Comparison of ENCODE assay signal across 8 cellular contexts in the genomic region with DNA sequence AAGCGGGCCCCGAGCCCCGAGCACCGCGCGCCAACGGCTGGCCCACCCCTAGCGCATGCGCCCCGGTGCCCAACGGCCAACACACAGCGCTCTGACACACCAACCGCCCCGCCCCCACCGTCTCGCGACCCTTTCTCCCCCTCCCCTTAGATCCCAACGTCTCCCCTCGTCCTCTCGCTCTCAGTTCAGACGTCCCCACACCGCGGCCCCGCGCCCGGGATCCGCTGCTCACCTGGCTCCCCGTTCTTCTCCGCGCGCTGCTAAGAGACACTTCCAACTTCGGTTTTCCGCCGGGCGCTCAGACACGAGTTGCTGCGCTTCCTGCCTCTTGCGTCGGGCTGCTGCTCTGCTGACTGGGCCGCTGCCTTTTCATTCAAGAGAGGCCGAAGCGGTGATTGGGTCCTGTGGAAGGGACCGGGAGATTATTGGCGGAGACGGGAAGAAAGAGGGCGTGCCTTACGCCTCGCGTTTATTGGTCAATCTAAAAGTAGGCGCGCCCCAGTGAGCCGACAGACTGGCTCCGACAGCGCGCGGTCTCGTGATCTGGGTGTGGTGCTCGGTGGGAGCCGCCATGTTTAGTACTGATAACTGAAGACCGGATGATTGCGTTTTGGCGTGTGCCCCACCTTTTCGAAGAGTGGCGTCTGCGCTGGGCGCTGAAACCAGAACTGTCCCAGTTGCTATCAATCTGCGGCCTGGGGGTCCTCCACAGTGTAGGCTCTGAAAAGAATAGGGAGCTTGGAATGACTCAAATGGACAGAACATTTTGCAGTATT. TPM values are rescaled to one million over a fixed set of nuclear protein-coding genes. Genes with fewer than 3 reads are reported as not detected.
DNase-seq lines count a peak whose midpoint lies in the region; ATAC-seq and TF ChIP-seq lines count a peak whose summit lies in the region.

A gene (minus strand): TSS at position 304 of the 776 bp plus-strand sequence. CDS start 6,121 bp downstream, outside the sequence.

- ATAC-seq in GM21717 (IDR thresholded peaks at IDR 0.05; ENCODE audit: unreplicated experiment) = peak; percentile 77

- H3K36me3 ChIP-seq in esophagus (ENCODE audit: control insufficient read depth in 2 of 2, insufficient read depth in 2 of 2, low read length in 1 of 2) (no peaks in the 10 kb centered on the region), mucosa of stomach (ENCODE audit: control insufficient read depth, insufficient read depth, low read length) (no peaks in the 10 kb centered on the region)

- DNase-seq in DMS153 treated with DMSO at 0.1 percent for 48 hours (lab: John Stamatoyannopoulos, UW; ENCODE audit: unreplicated experiment) (peak; percentile 95), KBM-7 (peak; percentile 99)
- peak; percentile 92 for DNase-seq in activated T-cell treated with anti-CD3 and anti-CD28 coated beads, Interleukin-2, amount 50 U/mL, for 24 hours
- peak; percentile 88 to 92 for DNase-seq in stimulated activated CD8-positive, alpha-beta memory T cell treated with anti-CD3 and anti-CD28 coated beads, Interleukin-7, amount 100 ng/mL, for 1 hour (ENCODE audit: low read depth in 2 of 2)

- H3K4me3 Mint-ChIP-seq in activated T-cell treated with anti-CD3 and anti-CD28 coated beads, Interleukin-2, amount 50 U/mL, for 24 hours = peak within 1 kb of the TSS; percentile 95

- H3K4me1 ChIP-seq in esophagus (ENCODE audit: control insufficient read depth in 2 of 2, insufficient read depth in 2 of 2, low read length in 1 of 2) (peaks cover 0 to 6% of the 10 kb centered on the region in 2 donors), mucosa of stomach (ENCODE audit: control insufficient read depth, insufficient read depth, low read length) (peaks cover 21% of the 10 kb centered on the region)

- H3K9me3 ChIP-seq in esophagus (ENCODE audit: control insufficient read depth in 2 of 2, insufficient read depth in 1 of 2, low read depth in 1 of 2, low read length in 1 of 2) = no peaks in the 10 kb centered on the region
- H3K9me3 ChIP-seq in mucosa of stomach (ENCODE audit: control insufficient read depth, low read length) = no peaks in the 10 kb centered on the region

- H3K36me3 Mint-ChIP-seq in activated T-cell treated with anti-CD3 and anti-CD28 coated beads, Interleukin-2, amount 50 U/mL, for 24 hours (ENCODE audit: low read depth) = peaks cover 47% of the 10 kb centered on the region

- H3K27me3 ChIP-seq in esophagus (ENCODE audit: control insufficient read depth in 1 of 2, insufficient read depth in 2 of 2, low read length in 2 of 2) = no peaks in the 10 kb centered on the region
- no peaks in the 10 kb centered on the region for H3K27me3 ChIP-seq in mucosa of stomach (ENCODE audit: control insufficient read depth, insufficient read depth, low read length)

- H3K4me3 ChIP-seq in esophagus (ENCODE audit: low read depth in 1 of 2, low read length in 2 of 2) (peak within 1 kb of the TSS; percentile 71 to 87), mucosa of stomach (ENCODE audit: low read length) (peak within 1 kb of the TSS; percentile 81)

- in situ Hi-C loops in KBM-7 (cut with MboI; ENCODE audit: low pct_unique_long_range_greater_than_20kb, low sequenced_read_pairs) = no loop called here

- 0 to 1% methylated on average over 61 to 67 of the region's 67 CpGs for WGBS in esophagus, 2 donors

- H3K27ac Mint-ChIP-seq in activated T-cell treated with anti-CD3 and anti-CD28 coated beads, Interleukin-2, amount 50 U/mL, for 24 hours = peak within 1 kb of the TSS; percentile 99

- no peaks in the 10 kb centered on the region for H3K27me3 Mint-ChIP-seq in activated T-cell treated with anti-CD3 and anti-CD28 coated beads, Interleukin-2, amount 50 U/mL, for 24 hours

- H3K4me1 Mint-ChIP-seq in activated T-cell treated with anti-CD3 and anti-CD28 coated beads, Interleukin-2, amount 50 U/mL, for 24 hours (ENCODE audit: low read depth) = peaks cover 35% of the 10 kb centered on the region

- peak within 1 kb of the TSS; percentile 89 for H3K9ac ChIP-seq in mucosa of stomach (ENCODE audit: low read length)

- H3K9me3 Mint-ChIP-seq in activated T-cell treated with anti-CD3 and anti-CD28 coated beads, Interleukin-2, amount 50 U/mL, for 24 hours = peaks cover 3% of the 10 kb centered on the region

- peak within 1 kb of the TSS; percentile 89 to 99 for H3K27ac ChIP-seq in esophagus (ENCODE audit: low read depth in 2 of 2, low read length in 1 of 2)

TF ChIP-seq in PFSK-1, 5 proteins besides CTCF, POLR2A, EP300 and RAD21:
- peak; percentile 86 for TF ChIP-seq TAF1 (IDR thresholded peaks at IDR 0.05; ENCODE audit: borderline replicate concordance, insufficient read depth, low read length)
- TF ChIP-seq, protein P1, sequence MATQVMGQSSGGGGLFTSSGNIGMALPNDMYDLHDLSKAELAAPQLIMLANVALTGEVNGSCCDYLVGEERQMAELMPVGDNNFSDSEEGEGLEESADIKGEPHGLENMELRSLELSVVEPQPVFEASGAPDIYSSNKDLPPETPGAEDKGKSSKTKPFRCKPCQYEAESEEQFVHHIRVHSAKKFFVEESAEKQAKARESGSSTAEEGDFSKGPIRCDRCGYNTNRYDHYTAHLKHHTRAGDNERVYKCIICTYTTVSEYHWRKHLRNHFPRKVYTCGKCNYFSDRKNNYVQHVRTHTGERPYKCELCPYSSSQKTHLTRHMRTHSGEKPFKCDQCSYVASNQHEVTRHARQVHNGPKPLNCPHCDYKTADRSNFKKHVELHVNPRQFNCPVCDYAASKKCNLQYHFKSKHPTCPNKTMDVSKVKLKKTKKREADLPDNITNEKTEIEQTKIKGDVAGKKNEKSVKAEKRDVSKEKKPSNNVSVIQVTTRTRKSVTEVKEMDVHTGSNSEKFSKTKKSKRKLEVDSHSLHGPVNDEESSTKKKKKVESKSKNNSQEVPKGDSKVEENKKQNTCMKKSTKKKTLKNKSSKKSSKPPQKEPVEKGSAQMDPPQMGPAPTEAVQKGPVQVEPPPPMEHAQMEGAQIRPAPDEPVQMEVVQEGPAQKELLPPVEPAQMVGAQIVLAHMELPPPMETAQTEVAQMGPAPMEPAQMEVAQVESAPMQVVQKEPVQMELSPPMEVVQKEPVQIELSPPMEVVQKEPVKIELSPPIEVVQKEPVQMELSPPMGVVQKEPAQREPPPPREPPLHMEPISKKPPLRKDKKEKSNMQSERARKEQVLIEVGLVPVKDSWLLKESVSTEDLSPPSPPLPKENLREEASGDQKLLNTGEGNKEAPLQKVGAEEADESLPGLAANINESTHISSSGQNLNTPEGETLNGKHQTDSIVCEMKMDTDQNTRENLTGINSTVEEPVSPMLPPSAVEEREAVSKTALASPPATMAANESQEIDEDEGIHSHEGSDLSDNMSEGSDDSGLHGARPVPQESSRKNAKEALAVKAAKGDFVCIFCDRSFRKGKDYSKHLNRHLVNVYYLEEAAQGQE (IDR thresholded peaks at IDR 0.05; ENCODE audit: insufficient read depth in 1 of 2, low read depth in 2 of 2, low read length in 2 of 2) = 0 out of 4 replicates have a peak, but pooled peaks of 1 of the 2 experiments have one; percentile 49
- peak; percentile 12; the same call in 1 of the 2 replicates for TF ChIP-seq SIN3A (IDR thresholded peaks at IDR 0.05; ENCODE audit: borderline replicate concordance, insufficient read depth, low read length)
- TF ChIP-seq FOXP2 (optimal IDR thresholded peaks at IDR 0.05; ENCODE audit: borderline replicate concordance, extremely low read depth, extremely low read length, insufficient read depth) = no peak
- peak; percentile 99 for TF ChIP-seq POLR2AphosphoS5 (IDR thresholded peaks at IDR 0.05; ENCODE audit: low read depth, low read length)

RNA-seq across cellular contexts. Expression of the gene that starts here (rescaled TPM):
- polyA plus RNA-seq in PFSK-1 (2012; ENCODE audit: insufficient read length, low read depth) = 222 TPM
- 100 to 1,000 TPM in 1 of 2 donors, 10 to 100 TPM in 1; 92.6 to 111 TPM for polyA plus RNA-seq in esophagus

Comparison
In these comparisons a context has a peak if more than half of its experiments do, and no peak if none do; other contexts are left out.
1. Peak in every context shown above with its lines: DNase-seq, ATAC-seq, H3K4me3 ChIP-seq and H3K27ac ChIP-seq.